1 cellular context compared by ENCODE assay signal in the genomic region with DNA sequence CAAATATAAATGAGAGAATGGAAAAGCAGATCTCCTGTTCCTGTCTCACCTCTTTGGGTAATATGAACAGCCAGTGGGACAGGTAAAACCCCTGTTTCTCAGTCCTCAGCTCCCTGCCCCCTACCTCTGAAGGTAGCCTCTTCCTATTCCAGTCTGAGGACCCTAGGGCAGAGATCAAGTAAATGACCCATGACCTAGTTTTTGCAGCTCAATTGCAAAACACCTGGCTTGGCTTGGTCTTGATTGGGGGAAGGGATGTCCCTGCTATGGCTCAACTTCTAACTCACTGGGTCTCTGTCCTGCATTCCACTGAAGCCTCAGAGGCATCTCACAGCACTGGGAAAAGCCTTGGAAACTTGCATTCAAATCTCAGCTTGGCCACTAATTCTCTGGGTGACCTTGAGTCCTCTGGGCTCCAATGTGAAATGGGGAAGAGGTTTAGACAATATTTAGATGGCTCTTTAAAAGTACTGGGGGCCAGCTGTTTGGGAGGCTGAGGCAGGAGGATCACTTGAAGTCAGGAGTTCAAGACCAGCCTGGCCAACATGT.
TF ChIP-seq lines count a peak whose summit lies in the region.

No MANE protein-coding gene starts in this region.

TF ChIP-seq in HepG2, 621 proteins besides CTCF, POLR2A, EP300 and RAD21 (continued from another document and continues in another):
- TF ChIP-seq, protein P1, sequence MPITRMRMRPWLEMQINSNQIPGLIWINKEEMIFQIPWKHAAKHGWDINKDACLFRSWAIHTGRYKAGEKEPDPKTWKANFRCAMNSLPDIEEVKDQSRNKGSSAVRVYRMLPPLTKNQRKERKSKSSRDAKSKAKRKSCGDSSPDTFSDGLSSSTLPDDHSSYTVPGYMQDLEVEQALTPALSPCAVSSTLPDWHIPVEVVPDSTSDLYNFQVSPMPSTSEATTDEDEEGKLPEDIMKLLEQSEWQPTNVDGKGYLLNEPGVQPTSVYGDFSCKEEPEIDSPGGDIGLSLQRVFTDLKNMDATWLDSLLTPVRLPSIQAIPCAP (CRISPR knock-in tag; IDR thresholded peaks at IDR 0.05; ENCODE audit: low read depth): no peak
- TF ChIP-seq, protein P2, sequence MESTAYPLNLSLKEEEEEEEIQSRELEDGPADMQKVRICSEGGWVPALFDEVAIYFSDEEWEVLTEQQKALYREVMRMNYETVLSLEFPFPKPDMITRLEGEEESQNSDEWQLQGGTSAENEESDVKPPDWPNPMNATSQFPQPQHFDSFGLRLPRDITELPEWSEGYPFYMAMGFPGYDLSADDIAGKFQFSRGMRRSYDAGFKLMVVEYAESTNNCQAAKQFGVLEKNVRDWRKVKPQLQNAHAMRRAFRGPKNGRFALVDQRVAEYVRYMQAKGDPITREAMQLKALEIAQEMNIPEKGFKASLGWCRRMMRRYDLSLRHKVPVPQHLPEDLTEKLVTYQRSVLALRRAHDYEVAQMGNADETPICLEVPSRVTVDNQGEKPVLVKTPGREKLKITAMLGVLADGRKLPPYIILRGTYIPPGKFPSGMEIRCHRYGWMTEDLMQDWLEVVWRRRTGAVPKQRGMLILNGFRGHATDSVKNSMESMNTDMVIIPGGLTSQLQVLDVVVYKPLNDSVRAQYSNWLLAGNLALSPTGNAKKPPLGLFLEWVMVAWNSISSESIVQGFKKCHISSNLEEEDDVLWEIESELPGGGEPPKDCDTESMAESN (CRISPR knock-in tag; conservative IDR thresholded peaks at IDR 0.05): no peak
- TF ChIP-seq, protein P3, sequence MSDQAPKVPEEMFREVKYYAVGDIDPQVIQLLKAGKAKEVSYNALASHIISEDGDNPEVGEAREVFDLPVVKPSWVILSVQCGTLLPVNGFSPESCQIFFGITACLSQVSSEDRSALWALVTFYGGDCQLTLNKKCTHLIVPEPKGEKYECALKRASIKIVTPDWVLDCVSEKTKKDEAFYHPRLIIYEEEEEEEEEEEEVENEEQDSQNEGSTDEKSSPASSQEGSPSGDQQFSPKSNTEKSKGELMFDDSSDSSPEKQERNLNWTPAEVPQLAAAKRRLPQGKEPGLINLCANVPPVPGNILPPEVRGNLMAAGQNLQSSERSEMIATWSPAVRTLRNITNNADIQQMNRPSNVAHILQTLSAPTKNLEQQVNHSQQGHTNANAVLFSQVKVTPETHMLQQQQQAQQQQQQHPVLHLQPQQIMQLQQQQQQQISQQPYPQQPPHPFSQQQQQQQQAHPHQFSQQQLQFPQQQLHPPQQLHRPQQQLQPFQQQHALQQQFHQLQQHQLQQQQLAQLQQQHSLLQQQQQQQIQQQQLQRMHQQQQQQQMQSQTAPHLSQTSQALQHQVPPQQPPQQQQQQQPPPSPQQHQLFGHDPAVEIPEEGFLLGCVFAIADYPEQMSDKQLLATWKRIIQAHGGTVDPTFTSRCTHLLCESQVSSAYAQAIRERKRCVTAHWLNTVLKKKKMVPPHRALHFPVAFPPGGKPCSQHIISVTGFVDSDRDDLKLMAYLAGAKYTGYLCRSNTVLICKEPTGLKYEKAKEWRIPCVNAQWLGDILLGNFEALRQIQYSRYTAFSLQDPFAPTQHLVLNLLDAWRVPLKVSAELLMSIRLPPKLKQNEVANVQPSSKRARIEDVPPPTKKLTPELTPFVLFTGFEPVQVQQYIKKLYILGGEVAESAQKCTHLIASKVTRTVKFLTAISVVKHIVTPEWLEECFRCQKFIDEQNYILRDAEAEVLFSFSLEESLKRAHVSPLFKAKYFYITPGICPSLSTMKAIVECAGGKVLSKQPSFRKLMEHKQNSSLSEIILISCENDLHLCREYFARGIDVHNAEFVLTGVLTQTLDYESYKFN (CRISPR knock-in tag; conservative IDR thresholded peaks at IDR 0.05): peak; percentile 96
- TF ChIP-seq JUND (CRISPR knock-in tag; IDR thresholded peaks at IDR 0.05) (no peak), HCFC1 (IDR thresholded peaks at IDR 0.05; ENCODE audit: low read depth, low read length) (no peak), CBX5 (CRISPR knock-in tag; IDR thresholded peaks at IDR 0.05; ENCODE audit: borderline replicate concordance) (peak; percentile 81; the same call in 1 of the 2 replicates), SPEN (CRISPR knock-in tag; IDR thresholded peaks at IDR 0.05; ENCODE audit: low read depth) (peak; percentile 63), ZNF326 (CRISPR knock-in tag; IDR thresholded peaks at IDR 0.05; ENCODE audit: borderline replicate concordance) (no peak), MIXL1 (CRISPR knock-in tag; IDR thresholded peaks at IDR 0.05) (peak; percentile 79; the same call in 1 of the 2 replicates), ZMYM3 (CRISPR knock-in tag; IDR thresholded peaks at IDR 0.05) (peak; percentile 65), ZNF746 (CRISPR knock-in tag; IDR thresholded peaks at IDR 0.05) (no peak), TGIF2 (CRISPR knock-in tag; IDR thresholded peaks at IDR 0.05) (no peak), MED8 (CRISPR knock-in tag; IDR thresholded peaks at IDR 0.05; ENCODE audit: insufficient replicate concordance) (no peak), RBFOX2 (IDR thresholded peaks at IDR 0.05; ENCODE audit: low read depth, low read length) (no peak), NFE2L2 (IDR thresholded peaks at IDR 0.05; ENCODE audit: low read length) (no peak), ZNF335 (CRISPR knock-in tag; IDR thresholded peaks at IDR 0.05) (no peak), TCF7L2 (IDR thresholded peaks at IDR 0.05; ENCODE audit: low read depth, low read length) (no peak)
- TF ChIP-seq, protein P4, sequence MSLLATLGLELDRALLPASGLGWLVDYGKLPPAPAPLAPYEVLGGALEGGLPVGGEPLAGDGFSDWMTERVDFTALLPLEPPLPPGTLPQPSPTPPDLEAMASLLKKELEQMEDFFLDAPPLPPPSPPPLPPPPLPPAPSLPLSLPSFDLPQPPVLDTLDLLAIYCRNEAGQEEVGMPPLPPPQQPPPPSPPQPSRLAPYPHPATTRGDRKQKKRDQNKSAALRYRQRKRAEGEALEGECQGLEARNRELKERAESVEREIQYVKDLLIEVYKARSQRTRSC (CRISPR knock-in tag; IDR thresholded peaks at IDR 0.05; ENCODE audit: low read depth): no peak
- TF ChIP-seq, protein P5, sequence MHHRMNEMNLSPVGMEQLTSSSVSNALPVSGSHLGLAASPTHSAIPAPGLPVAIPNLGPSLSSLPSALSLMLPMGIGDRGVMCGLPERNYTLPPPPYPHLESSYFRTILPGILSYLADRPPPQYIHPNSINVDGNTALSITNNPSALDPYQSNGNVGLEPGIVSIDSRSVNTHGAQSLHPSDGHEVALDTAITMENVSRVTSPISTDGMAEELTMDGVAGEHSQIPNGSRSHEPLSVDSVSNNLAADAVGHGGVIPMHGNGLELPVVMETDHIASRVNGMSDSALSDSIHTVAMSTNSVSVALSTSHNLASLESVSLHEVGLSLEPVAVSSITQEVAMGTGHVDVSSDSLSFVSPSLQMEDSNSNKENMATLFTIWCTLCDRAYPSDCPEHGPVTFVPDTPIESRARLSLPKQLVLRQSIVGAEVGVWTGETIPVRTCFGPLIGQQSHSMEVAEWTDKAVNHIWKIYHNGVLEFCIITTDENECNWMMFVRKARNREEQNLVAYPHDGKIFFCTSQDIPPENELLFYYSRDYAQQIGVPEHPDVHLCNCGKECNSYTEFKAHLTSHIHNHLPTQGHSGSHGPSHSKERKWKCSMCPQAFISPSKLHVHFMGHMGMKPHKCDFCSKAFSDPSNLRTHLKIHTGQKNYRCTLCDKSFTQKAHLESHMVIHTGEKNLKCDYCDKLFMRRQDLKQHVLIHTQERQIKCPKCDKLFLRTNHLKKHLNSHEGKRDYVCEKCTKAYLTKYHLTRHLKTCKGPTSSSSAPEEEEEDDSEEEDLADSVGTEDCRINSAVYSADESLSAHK (CRISPR knock-in tag; IDR thresholded peaks at IDR 0.05; ENCODE audit: borderline replicate concordance): no peak
- TF ChIP-seq, protein P6, sequence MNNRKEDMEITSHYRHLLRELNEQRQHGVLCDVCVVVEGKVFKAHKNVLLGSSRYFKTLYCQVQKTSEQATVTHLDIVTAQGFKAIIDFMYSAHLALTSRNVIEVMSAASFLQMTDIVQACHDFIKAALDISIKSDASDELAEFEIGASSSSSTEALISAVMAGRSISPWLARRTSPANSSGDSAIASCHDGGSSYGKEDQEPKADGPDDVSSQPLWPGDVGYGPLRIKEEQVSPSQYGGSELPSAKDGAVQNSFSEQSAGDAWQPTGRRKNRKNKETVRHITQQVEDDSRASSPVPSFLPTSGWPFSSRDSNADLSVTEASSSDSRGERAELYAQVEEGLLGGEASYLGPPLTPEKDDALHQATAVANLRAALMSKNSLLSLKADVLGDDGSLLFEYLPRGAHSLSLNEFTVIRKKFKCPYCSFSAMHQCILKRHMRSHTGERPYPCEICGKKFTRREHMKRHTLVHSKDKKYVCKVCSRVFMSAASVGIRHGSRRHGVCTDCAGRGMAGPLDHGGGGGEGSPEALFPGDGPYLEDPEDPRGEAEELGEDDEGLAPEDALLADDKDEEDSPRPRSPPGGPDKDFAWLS (CRISPR knock-in tag; IDR thresholded peaks at IDR 0.05; ENCODE audit: borderline replicate concordance): no peak
- TF ChIP-seq, protein P7, sequence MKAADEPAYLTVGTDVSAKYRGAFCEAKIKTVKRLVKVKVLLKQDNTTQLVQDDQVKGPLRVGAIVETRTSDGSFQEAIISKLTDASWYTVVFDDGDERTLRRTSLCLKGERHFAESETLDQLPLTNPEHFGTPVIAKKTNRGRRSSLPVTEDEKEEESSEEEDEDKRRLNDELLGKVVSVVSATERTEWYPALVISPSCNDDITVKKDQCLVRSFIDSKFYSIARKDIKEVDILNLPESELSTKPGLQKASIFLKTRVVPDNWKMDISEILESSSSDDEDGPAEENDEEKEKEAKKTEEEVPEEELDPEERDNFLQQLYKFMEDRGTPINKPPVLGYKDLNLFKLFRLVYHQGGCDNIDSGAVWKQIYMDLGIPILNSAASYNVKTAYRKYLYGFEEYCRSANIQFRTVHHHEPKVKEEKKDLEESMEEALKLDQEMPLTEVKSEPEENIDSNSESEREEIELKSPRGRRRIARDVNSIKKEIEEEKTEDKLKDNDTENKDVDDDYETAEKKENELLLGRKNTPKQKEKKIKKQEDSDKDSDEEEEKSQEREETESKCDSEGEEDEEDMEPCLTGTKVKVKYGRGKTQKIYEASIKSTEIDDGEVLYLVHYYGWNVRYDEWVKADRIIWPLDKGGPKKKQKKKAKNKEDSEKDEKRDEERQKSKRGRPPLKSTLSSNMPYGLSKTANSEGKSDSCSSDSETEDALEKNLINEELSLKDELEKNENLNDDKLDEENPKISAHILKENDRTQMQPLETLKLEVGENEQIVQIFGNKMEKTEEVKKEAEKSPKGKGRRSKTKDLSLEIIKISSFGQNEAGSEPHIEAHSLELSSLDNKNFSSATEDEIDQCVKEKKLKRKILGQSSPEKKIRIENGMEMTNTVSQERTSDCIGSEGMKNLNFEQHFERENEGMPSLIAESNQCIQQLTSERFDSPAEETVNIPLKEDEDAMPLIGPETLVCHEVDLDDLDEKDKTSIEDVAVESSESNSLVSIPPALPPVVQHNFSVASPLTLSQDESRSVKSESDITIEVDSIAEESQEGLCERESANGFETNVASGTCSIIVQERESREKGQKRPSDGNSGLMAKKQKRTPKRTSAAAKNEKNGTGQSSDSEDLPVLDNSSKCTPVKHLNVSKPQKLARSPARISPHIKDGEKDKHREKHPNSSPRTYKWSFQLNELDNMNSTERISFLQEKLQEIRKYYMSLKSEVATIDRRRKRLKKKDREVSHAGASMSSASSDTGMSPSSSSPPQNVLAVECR (CRISPR knock-in tag; IDR thresholded peaks at IDR 0.05; ENCODE audit: borderline replicate concordance): peak; percentile 30; the same call in 1 of the 2 replicates
- TF ChIP-seq, protein P8, sequence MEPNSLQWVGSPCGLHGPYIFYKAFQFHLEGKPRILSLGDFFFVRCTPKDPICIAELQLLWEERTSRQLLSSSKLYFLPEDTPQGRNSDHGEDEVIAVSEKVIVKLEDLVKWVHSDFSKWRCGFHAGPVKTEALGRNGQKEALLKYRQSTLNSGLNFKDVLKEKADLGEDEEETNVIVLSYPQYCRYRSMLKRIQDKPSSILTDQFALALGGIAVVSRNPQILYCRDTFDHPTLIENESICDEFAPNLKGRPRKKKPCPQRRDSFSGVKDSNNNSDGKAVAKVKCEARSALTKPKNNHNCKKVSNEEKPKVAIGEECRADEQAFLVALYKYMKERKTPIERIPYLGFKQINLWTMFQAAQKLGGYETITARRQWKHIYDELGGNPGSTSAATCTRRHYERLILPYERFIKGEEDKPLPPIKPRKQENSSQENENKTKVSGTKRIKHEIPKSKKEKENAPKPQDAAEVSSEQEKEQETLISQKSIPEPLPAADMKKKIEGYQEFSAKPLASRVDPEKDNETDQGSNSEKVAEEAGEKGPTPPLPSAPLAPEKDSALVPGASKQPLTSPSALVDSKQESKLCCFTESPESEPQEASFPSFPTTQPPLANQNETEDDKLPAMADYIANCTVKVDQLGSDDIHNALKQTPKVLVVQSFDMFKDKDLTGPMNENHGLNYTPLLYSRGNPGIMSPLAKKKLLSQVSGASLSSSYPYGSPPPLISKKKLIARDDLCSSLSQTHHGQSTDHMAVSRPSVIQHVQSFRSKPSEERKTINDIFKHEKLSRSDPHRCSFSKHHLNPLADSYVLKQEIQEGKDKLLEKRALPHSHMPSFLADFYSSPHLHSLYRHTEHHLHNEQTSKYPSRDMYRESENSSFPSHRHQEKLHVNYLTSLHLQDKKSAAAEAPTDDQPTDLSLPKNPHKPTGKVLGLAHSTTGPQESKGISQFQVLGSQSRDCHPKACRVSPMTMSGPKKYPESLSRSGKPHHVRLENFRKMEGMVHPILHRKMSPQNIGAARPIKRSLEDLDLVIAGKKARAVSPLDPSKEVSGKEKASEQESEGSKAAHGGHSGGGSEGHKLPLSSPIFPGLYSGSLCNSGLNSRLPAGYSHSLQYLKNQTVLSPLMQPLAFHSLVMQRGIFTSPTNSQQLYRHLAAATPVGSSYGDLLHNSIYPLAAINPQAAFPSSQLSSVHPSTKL (CRISPR knock-in tag; IDR thresholded peaks at IDR 0.05): peak; percentile 78
- TF ChIP-seq, protein P9, sequence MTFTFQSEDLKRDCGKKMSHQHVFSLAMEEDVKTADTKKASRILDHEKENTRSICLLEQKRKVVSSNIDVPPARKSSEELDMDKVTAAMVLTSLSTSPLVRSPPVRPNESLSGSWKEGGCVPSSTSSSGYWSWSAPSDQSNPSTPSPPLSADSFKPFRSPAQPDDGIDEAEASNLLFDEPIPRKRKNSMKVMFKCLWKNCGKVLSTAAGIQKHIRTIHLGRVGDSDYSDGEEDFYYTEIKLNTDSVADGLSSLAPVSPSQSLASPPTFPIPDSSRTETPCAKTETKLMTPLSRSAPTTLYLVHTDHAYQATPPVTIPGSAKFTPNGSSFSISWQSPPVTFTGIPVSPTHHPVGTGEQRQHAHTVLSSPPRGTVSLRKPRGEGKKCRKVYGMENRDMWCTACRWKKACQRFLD (CRISPR knock-in tag; IDR thresholded peaks at IDR 0.05; ENCODE audit: borderline replicate concordance): no peak
- TF ChIP-seq, protein P10, sequence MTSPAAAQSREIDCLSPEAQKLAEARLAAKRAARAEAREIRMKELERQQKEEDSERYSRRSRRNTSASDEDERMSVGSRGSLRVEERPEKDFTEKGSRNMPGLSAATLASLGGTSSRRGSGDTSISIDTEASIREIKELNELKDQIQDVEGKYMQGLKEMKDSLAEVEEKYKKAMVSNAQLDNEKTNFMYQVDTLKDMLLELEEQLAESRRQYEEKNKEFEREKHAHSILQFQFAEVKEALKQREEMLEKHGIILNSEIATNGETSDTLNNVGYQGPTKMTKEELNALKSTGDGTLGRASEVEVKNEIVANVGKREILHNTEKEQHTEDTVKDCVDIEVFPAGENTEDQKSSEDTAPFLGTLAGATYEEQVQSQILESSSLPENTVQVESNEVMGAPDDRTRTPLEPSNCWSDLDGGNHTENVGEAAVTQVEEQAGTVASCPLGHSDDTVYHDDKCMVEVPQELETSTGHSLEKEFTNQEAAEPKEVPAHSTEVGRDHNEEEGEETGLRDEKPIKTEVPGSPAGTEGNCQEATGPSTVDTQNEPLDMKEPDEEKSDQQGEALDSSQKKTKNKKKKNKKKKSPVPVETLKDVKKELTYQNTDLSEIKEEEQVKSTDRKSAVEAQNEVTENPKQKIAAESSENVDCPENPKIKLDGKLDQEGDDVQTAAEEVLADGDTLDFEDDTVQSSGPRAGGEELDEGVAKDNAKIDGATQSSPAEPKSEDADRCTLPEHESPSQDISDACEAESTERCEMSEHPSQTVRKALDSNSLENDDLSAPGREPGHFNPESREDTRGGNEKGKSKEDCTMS (CRISPR knock-in tag; conservative IDR thresholded peaks at IDR 0.05): no peak
